16 cellular contexts compared by ENCODE assay signal in the genomic region with DNA sequence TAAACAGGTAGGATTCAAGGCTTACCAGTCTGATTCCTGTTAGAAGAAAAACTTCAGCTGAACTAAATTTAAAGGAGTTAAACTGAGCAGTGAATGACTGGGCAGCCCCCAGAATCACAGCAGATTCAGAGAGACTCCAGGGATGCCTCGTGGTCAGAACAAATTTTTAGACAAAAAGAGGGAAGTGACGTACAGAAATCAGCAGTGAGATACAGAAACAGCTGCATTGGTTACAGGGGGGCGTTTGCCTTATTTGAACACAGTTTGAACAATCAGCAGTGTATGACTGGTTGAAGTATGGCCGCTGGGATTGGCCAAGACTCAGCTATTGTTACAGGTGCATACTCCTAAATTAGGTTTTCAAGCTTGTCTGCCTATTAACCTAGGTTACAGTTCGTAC. TPM values are rescaled to one million over a fixed set of nuclear protein-coding genes. Genes with fewer than 3 reads are reported as not detected.
DNase-seq lines count a peak whose midpoint lies in the region; ATAC-seq, FAIRE-seq and TF ChIP-seq lines count a peak whose summit lies in the region.
"Had no signal": no experiment of that assay in that cellular context is flagged by ENCODE, and none has a peak within 500 bp of the region (broad histone marks: within the 10 kb centered on the region; RNA-seq: fewer than 3 reads in every experiment).

No MANE protein-coding gene starts in this region.

- TF ChIP-seq CTCF in HepG2 (CRISPR knock-in tag; IDR thresholded peaks at IDR 0.05), result no peak
- no peak for TF ChIP-seq CTCF in transverse colon (IDR thresholded peaks at IDR 0.05)

- H3K4me3 Mint-ChIP-seq in activated CD4-positive, alpha-beta T cell treated with anti-CD3 and anti-CD28 coated beads for 36 hours, result no peak overlapping the region

- ATAC-seq in HepG2 (no peak), HG03460 (IDR thresholded peaks at IDR 0.05; ENCODE audit: unreplicated experiment) (no peak)
- ATAC-seq in activated CD4-positive, alpha-beta T cell treated with anti-CD3 and anti-CD28 coated beads for 36 hours, result no peak
- ATAC-seq: heart left ventricle had no signal

- TF ChIP-seq RAD21 in HepG2 (CRISPR knock-in tag; IDR thresholded peaks at IDR 0.05), result no peak

- peaks cover 7% of the 10 kb centered on the region for H3K79me2 ChIP-seq in HepG2 (ENCODE audit: insufficient read depth, low read length)

- H4K20me1 ChIP-seq in HepG2 (ENCODE audit: insufficient read depth, low read length), result no peaks in the 10 kb centered on the region

- H3K27ac ChIP-seq in HepG2 (ENCODE audit: extremely low read length, insufficient read depth, low read length) (no peak overlapping the region), transverse colon (peak overlapping the region; percentile 90 to 94 (median 92))

- H3K27me3 ChIP-seq in HepG2 (ENCODE audit: control insufficient read depth in 1 of 2, insufficient read depth in 2 of 2, low read length in 2 of 2) (no peaks in the 10 kb centered on the region; a peak in 1 of 5 replicates), transverse colon (no peaks in the 10 kb centered on the region)
- H3K27me3 ChIP-seq: heart left ventricle, sigmoid colon had no signal

- no peak for FAIRE-seq in HepG2 (lab: Jason Lieb, UNC)
- FAIRE-seq: A204.1, TTC549 had no signal

- H3K4me3 ChIP-seq in HepG2 (replicated peaks in 1 of 3; ENCODE audit: insufficient read depth in 1 of 3, low read depth in 2 of 3, low read length in 3 of 3) (no peak overlapping the region; a peak in 1 of 6 replicates), transverse colon (no peak overlapping the region)
- H3K4me3 ChIP-seq: heart left ventricle, sigmoid colon had no signal

- no peaks in the 10 kb centered on the region for H3K9me3 ChIP-seq in HepG2 (ENCODE audit: low read length)
- no peaks in the 10 kb centered on the region for H3K9me3 ChIP-seq in transverse colon
- H3K9me3 ChIP-seq: heart left ventricle, sigmoid colon had no signal

- POLR2A ChIA-PET in HepG2 (lab: Yijun Ruan, JAX), result interaction anchor here (1.5 to 1.6 kb wide), 3 partner anchors 15 to 79 kb away, joined by 4 read pairs; partner anchors contain the start of gene TRIM13
- POLR2A ChIA-PET in activated CD4-positive, alpha-beta T cell treated with anti-CD3 and anti-CD28 coated beads for 36 hours (lab: Charles Lee), result no interaction called here

- no peaks in the 10 kb centered on the region for H3K9me3 Mint-ChIP-seq in activated CD4-positive, alpha-beta T cell treated with anti-CD3 and anti-CD28 coated beads for 36 hours (ENCODE audit: low read depth)

- no peak for TF ChIP-seq POLR2A in HepG2 (IDR thresholded peaks at IDR 0.05; ENCODE audit: insufficient read depth in 1 of 2, low read depth in 2 of 2, low read length in 2 of 2)
- no peak for TF ChIP-seq POLR2A in transverse colon (IDR thresholded peaks at IDR 0.05)

- DNase-seq in NCI-H748 (lab: John Stamatoyannopoulos, UW; ENCODE audit: unreplicated experiment) (peak; percentile 12), NCI-H748 treated with DMSO at 0.1 percent for 48 hours (lab: John Stamatoyannopoulos, UW) (no peak), SIG-M5 (lab: John Stamatoyannopoulos, UW) (peak; percentile 33), HepG2 (ENCODE audit: low spot score) (peak; percentile 24), transverse colon (peak; percentile 26), glomerular visceral epithelial cell (ENCODE audit: extremely low spot score) (no peak)
- no peak for DNase-seq in activated CD4-positive, alpha-beta T cell treated with anti-CD3 and anti-CD28 coated beads for 36 hours
- DNase-seq: Calu3, heart left ventricle, MM.1S, NCI-H345, sigmoid colon had no signal

- H3K27ac Mint-ChIP-seq in activated CD4-positive, alpha-beta T cell treated with anti-CD3 and anti-CD28 coated beads for 36 hours, result no peak overlapping the region
- H3K27ac Mint-ChIP-seq: activated naive CD8-positive, alpha-beta T cell had no signal

- no peaks in the 10 kb centered on the region for H3K27me3 Mint-ChIP-seq in activated CD4-positive, alpha-beta T cell treated with anti-CD3 and anti-CD28 coated beads for 36 hours
- H3K27me3 Mint-ChIP-seq: activated naive CD8-positive, alpha-beta T cell had no signal

- H3K36me3 ChIP-seq in HepG2 (replicated peaks in 1 of 2; ENCODE audit: control insufficient read depth in 1 of 2, insufficient read depth in 2 of 2, low read length in 2 of 2), result no peaks in the 10 kb centered on the region
- no peaks in the 10 kb centered on the region for H3K36me3 ChIP-seq in transverse colon
- H3K36me3 ChIP-seq: heart left ventricle, sigmoid colon had no signal

- no peaks in the 10 kb centered on the region for H3K36me3 Mint-ChIP-seq in activated CD4-positive, alpha-beta T cell treated with anti-CD3 and anti-CD28 coated beads for 36 hours (ENCODE audit: low read depth)

- H3K4me2 ChIP-seq in HepG2 (ENCODE audit: low read depth, low read length), result peak overlapping the region; percentile 58

- WGBS in HepG2 (ENCODE audit: low lambda C conversion rate), result 14% methylated on average over 5 of the region's 5 CpGs
- 40 to 63% methylated on average over 5 of the region's 5 CpGs for WGBS in transverse colon (ENCODE audit: low coverage in 1 of 2), 2 donors

- no peak overlapping the region for H3K9ac ChIP-seq in HepG2 (ENCODE audit: insufficient read depth, low read depth, low read length)

- H3K4me1 ChIP-seq in HepG2 (ENCODE audit: insufficient read depth, low read length) (peaks cover 41% of the 10 kb centered on the region), transverse colon (peaks cover 0 to 47% (median 16%) of the 10 kb centered on the region in 4 donors)

- peaks cover 9% of the 10 kb centered on the region for H3K4me1 Mint-ChIP-seq in activated CD4-positive, alpha-beta T cell treated with anti-CD3 and anti-CD28 coated beads for 36 hours

- TSS peak; percentile 42 for BruUV-seq in HepG2 (replicated peaks; lab: Mats Ljungman, UMichigan)

- CTCF ChIA-PET in HepG2 (lab: Yijun Ruan, JAX; ENCODE audit: low intra/inter-chr PET ratio, low total read pairs), result no interaction called here
- CTCF ChIA-PET in activated CD4-positive, alpha-beta T cell treated with anti-CD3 and anti-CD28 coated beads for 36 hours (lab: Charles Lee), result no interaction called here

- in situ Hi-C loops in HepG2 (cut with HindIII; ENCODE audit: extremely low pct_ligation_motif_present, low pct_unique_long_range_greater_than_20kb) (no loop called here), transverse colon (cut with MboI; ENCODE audit: low pct_ligation_motif_present in 1 of 4, low pct_unique_long_range_greater_than_20kb in 1 of 4, low sequenced_read_pairs in 3 of 4) (no loop called here)

- intact Hi-C loops in HepG2 (cut with micrococcal nuclease; ENCODE audit: unreplicated experiment), result loop anchor here (5.0 kb wide), 1 partner anchor 146 kb away; the partner anchor contains the start of gene KPNA3
- intact Hi-C loops in transverse colon (cut with DNase I; ENCODE audit: low total_unique reads), result no loop called here
- intact Hi-C loops in activated CD4-positive, alpha-beta T cell treated with anti-CD3 and anti-CD28 coated beads for 36 hours (cut with DNase I, micrococcal nuclease), result no loop called here

- no peak overlapping the region for H2AFZ ChIP-seq in HepG2 (ENCODE audit: low read length)

- TF ChIP-seq EP300 in HepG2 (IDR thresholded peaks at IDR 0.05; ENCODE audit: low read depth in 2 of 2, low read length in 2 of 2) (no peak), HepG2 (CRISPR knock-in tag; IDR thresholded peaks at IDR 0.05; ENCODE audit: borderline replicate concordance) (no peak), transverse colon (IDR thresholded peaks at IDR 0.05; ENCODE audit: low read depth) (no peak)

RNA-seq across cellular contexts. Expression of gene SPRYD7, which starts 2.1 kb away (rescaled TPM):
- total RNA-seq in HepG2 (2016; rRNA removed; fragmentation: Illumina TruSeq; extraction: Trizol), result 5.9 and 6.8 TPM in 2 replicates
- 0.97 and 1.0 TPM in 2 replicates for total RNA-seq in HepG2 (2016; cell fraction: cytosol; rRNA removed; fragmentation: Illumina TruSeq; extraction: Trizol; ENCODE audit: low read depth)
- total RNA-seq in HepG2 (2016; cell fraction: insoluble cytoplasmic fraction; rRNA removed; fragmentation: Illumina TruSeq; extraction: Trizol), result 5.3 and 8.0 TPM in 2 replicates
- 2.8 TPM in 2 replicates for total RNA-seq in HepG2 (2016; cell fraction: membrane; rRNA removed; fragmentation: Illumina TruSeq; extraction: Trizol)
- total RNA-seq in HepG2 (2016; cell fraction: nucleus; rRNA removed; fragmentation: Illumina TruSeq; extraction: Trizol), result 2.6 and 3.9 TPM in 2 replicates
- polyA plus RNA-seq in HepG2 (2011; rRNA removed), result 2.2 and 2.7 TPM in 2 replicates
- polyA plus RNA-seq in HepG2 (2011; cell fraction: cytosol; rRNA removed), result 1.2 and 1.7 TPM in 2 replicates
- 1.6 TPM in 2 replicates for polyA plus RNA-seq in HepG2 (2011; cell fraction: nucleus; rRNA removed)
- polyA plus RNA-seq in HepG2 (2012), result 4.8 and 6.4 TPM in 2 replicates
- 0.95 and 1.1 TPM in 2 replicates for polyA plus RNA-seq in HepG2 (2016; cell fraction: cytosol; fragmentation: Illumina TruSeq; extraction: Trizol; ENCODE audit: low read depth)
- 11.8 and 13.0 TPM in 2 replicates for polyA plus RNA-seq in HepG2 (2016; cell fraction: insoluble cytoplasmic fraction; fragmentation: Illumina TruSeq; extraction: Trizol; ENCODE audit: low read depth)
- polyA plus RNA-seq in HepG2 (2016; cell fraction: membrane; fragmentation: Illumina TruSeq; extraction: Trizol; ENCODE audit: low read depth), result 2.9 and 3.0 TPM in 2 replicates
- 6.9 and 7.1 TPM in 2 replicates for polyA plus RNA-seq in HepG2 (2016; cell fraction: nucleus; fragmentation: Illumina TruSeq; extraction: Trizol; ENCODE audit: insufficient read depth, low read depth)
- 0.80 and 0.82 TPM in 2 replicates for polyA minus RNA-seq in HepG2 (2011; rRNA and poly(A)+ RNA removed; ENCODE audit: low replicate concordance)
- polyA minus RNA-seq in HepG2 (2011; cell fraction: cytosol; rRNA and poly(A)+ RNA removed), result 1.5 and 1.9 TPM in 2 replicates
- 2.7 and 3.2 TPM in 2 replicates for polyA minus RNA-seq in HepG2 (2011; cell fraction: nucleus; rRNA and poly(A)+ RNA removed)
- 10 to 100 TPM; 11.1 to 15.7 (median 13.1) TPM for total RNA-seq in transverse colon
- 1 to 10 TPM; 4.8 to 4.9 TPM for total RNA-seq in activated CD4-positive, alpha-beta T cell treated with anti-CD3 and anti-CD28 coated beads for 36 hours

RNA-seq across cellular contexts. Expression of gene TRIM13, which starts 58.6 kb away (rescaled TPM):
- total RNA-seq in HepG2 (2016; rRNA removed; fragmentation: Illumina TruSeq; extraction: Trizol) (18.8 and 22.0 TPM in 2 replicates), transverse colon (10 to 100 TPM in 2 of 4 donors, 1 to 10 TPM in 2; 5.6 to 30.6 (median 15.0) TPM)
- 3.8 and 4.1 TPM in 2 replicates for total RNA-seq in HepG2 (2016; cell fraction: cytosol; rRNA removed; fragmentation: Illumina TruSeq; extraction: Trizol; ENCODE audit: low read depth)
- total RNA-seq in HepG2 (2016; cell fraction: insoluble cytoplasmic fraction; rRNA removed; fragmentation: Illumina TruSeq; extraction: Trizol), result 17.5 and 19.2 TPM in 2 replicates
- 9.3 and 10.2 TPM in 2 replicates for total RNA-seq in HepG2 (2016; cell fraction: membrane; rRNA removed; fragmentation: Illumina TruSeq; extraction: Trizol)
- 27.0 and 27.5 TPM in 2 replicates for total RNA-seq in HepG2 (2016; cell fraction: nucleus; rRNA removed; fragmentation: Illumina TruSeq; extraction: Trizol)
- polyA plus RNA-seq in HepG2 (2011; rRNA removed), result 22.5 and 24.4 TPM in 2 replicates
- polyA plus RNA-seq in HepG2 (2011; cell fraction: cytosol; rRNA removed), result 8.9 and 14.0 TPM in 2 replicates
- 21.8 and 30.3 TPM in 2 replicates for polyA plus RNA-seq in HepG2 (2011; cell fraction: nucleus; rRNA removed)
- polyA plus RNA-seq in HepG2 (2012), result 23.7 and 25.7 TPM in 2 replicates
- polyA plus RNA-seq in HepG2 (2016; cell fraction: cytosol; fragmentation: Illumina TruSeq; extraction: Trizol; ENCODE audit: low read depth), result 4.4 and 5.2 TPM in 2 replicates
- polyA plus RNA-seq in HepG2 (2016; cell fraction: insoluble cytoplasmic fraction; fragmentation: Illumina TruSeq; extraction: Trizol; ENCODE audit: low read depth), result 14.1 and 15.8 TPM in 2 replicates
- polyA plus RNA-seq in HepG2 (2016; cell fraction: membrane; fragmentation: Illumina TruSeq; extraction: Trizol; ENCODE audit: low read depth), result 9.0 and 9.8 TPM in 2 replicates
- 60.4 and 60.6 TPM in 2 replicates for polyA plus RNA-seq in HepG2 (2016; cell fraction: nucleus; fragmentation: Illumina TruSeq; extraction: Trizol; ENCODE audit: insufficient read depth, low read depth)
- polyA minus RNA-seq in HepG2 (2011; rRNA and poly(A)+ RNA removed; ENCODE audit: low replicate concordance), result 7.9 TPM in 2 replicates
- polyA minus RNA-seq in HepG2 (2011; cell fraction: cytosol; rRNA and poly(A)+ RNA removed), result 8.6 and 10.7 TPM in 2 replicates
- 11.3 and 14.4 TPM in 2 replicates for polyA minus RNA-seq in HepG2 (2011; cell fraction: nucleus; rRNA and poly(A)+ RNA removed)
- 10 to 100 TPM; 10.6 to 12.9 TPM for total RNA-seq in activated CD4-positive, alpha-beta T cell treated with anti-CD3 and anti-CD28 coated beads for 36 hours

Comparison
In these comparisons a context has a peak if more than half of its experiments do, and no peak if none do; other contexts are left out.
1. DNase-seq: peak in NCI-H748 (single experiment), SIG-M5 (single experiment), HepG2 (single experiment) and transverse colon (single experiment); none in NCI-H748 treated with DMSO at 0.1 percent for 48 hours (single experiment), activated CD4-positive, alpha-beta T cell treated with anti-CD3 and anti-CD28 coated beads for 36 hours (single experiment) and glomerular visceral epithelial cell (single experiment).